1 cellular context compared by ENCODE assay signal in genomic region chr15:41230650-41231533, GRCh38.
TF ChIP-seq lines count a peak whose summit lies in the region.

Gene CHP1, plus strand, starts transcription at chr15:41231268. Its CDS starts 115 bp downstream, at chr15:41231383.
Gene EXD1, minus strand, starts transcription at chr15:41230757. Its CDS starts 4,182 bp downstream, at chr15:41226575.

TF ChIP-seq in HepG2, 621 proteins besides CTCF, POLR2A, EP300 and RAD21 (continued from another document and continues in another):
- peak; percentile 63; the same call in 1 of the 2 replicates for TF ChIP-seq ZBTB33 (CRISPR knock-in tag; IDR thresholded peaks at IDR 0.05)
- TF ChIP-seq AGO1 (IDR thresholded peaks at IDR 0.05; ENCODE audit: low read depth, low read length, poor library complexity, severe bottlenecking): no peak
- TF ChIP-seq POLR2G (IDR thresholded peaks at IDR 0.05; ENCODE audit: low read depth, low read length): peak; percentile 72; the same call in 1 of the 2 replicates
- peak; percentile 79 for TF ChIP-seq ZBTB46 (CRISPR knock-in tag; IDR thresholded peaks at IDR 0.05; ENCODE audit: borderline replicate concordance)
- peak; percentile 86 for TF ChIP-seq SNAPC2 (CRISPR knock-in tag; IDR thresholded peaks at IDR 0.05)
- TF ChIP-seq TOE1 (CRISPR knock-in tag; IDR thresholded peaks at IDR 0.05): peak; percentile 54; the same call in 1 of the 2 replicates
- no peak for TF ChIP-seq HNRNPH1 (optimal IDR thresholded peaks at IDR 0.05; ENCODE audit: low read depth, low read length)
- TF ChIP-seq POLR2AphosphoS5 (IDR thresholded peaks at IDR 0.05; ENCODE audit: low read depth, low read length): peak; percentile 82
- TF ChIP-seq ATF3 (CRISPR knock-in tag; IDR thresholded peaks at IDR 0.05): peak; percentile 21
- no peak for TF ChIP-seq FOXM1 (CRISPR knock-in tag; IDR thresholded peaks at IDR 0.05)
- TF ChIP-seq ELF3 (CRISPR knock-in tag; IDR thresholded peaks at IDR 0.05): peak; percentile 44; the same call in 1 of the 2 replicates
- TF ChIP-seq ARID3A (IDR thresholded peaks at IDR 0.05; ENCODE audit: low read depth, low read length): peak; percentile 17; the same call in 1 of the 2 replicates
- TF ChIP-seq SMAD1 (CRISPR knock-in tag; IDR thresholded peaks at IDR 0.05; ENCODE audit: borderline replicate concordance, low read depth): peak; percentile 87; the same call in 1 of the 2 replicates
- TF ChIP-seq MXD3 (CRISPR knock-in tag; IDR thresholded peaks at IDR 0.05): peak; percentile 85
- 0 out of 2 replicates have a peak, but pooled peaks have one; percentile 30 for TF ChIP-seq CEBPG (CRISPR knock-in tag; IDR thresholded peaks at IDR 0.05)
- no peak for TF ChIP-seq RAD51 (IDR thresholded peaks at IDR 0.05; ENCODE audit: borderline replicate concordance)
- peak; percentile 66; the same call in 1 of the 2 replicates for TF ChIP-seq ZNF235 (CRISPR knock-in tag; IDR thresholded peaks at IDR 0.05; ENCODE audit: borderline replicate concordance)
- peak; percentile 56; the same call in 1 of the 2 replicates for TF ChIP-seq GMEB2 (CRISPR knock-in tag; IDR thresholded peaks at IDR 0.05; ENCODE audit: low read depth)
- peak; percentile 93; the same call in 1 of the 2 replicates for TF ChIP-seq BRF2 (CRISPR knock-in tag; IDR thresholded peaks at IDR 0.05)
- TF ChIP-seq ZNF234 (CRISPR knock-in tag; conservative IDR thresholded peaks at IDR 0.05): peak; percentile 69; the same call in 1 of the 2 replicates
- TF ChIP-seq SATB2 (CRISPR knock-in tag; IDR thresholded peaks at IDR 0.05): 0 out of 2 replicates have a peak, but pooled peaks have one; percentile 44
- peak; percentile 80 for TF ChIP-seq IKZF5 (CRISPR knock-in tag; IDR thresholded peaks at IDR 0.05)
- no peak for TF ChIP-seq ZBTB21 (CRISPR knock-in tag; IDR thresholded peaks at IDR 0.05)
- TF ChIP-seq ZNF841 (CRISPR knock-in tag; IDR thresholded peaks at IDR 0.05; ENCODE audit: borderline replicate concordance): no peak
- no peak for TF ChIP-seq ZBTB1 (CRISPR knock-in tag; IDR thresholded peaks at IDR 0.05; ENCODE audit: borderline replicate concordance)
- TF ChIP-seq TAF15 (IDR thresholded peaks at IDR 0.05; ENCODE audit: low read depth, low read length, poor library complexity, severe bottlenecking): no peak
- peak; percentile 84 for TF ChIP-seq PRDM15 (CRISPR knock-in tag; IDR thresholded peaks at IDR 0.05)
- TF ChIP-seq ZNF292 (CRISPR knock-in tag; IDR thresholded peaks at IDR 0.05; ENCODE audit: borderline replicate concordance, low read depth): peak; percentile 80
- 0 out of 2 replicates have a peak, but pooled peaks have one; percentile 49 for TF ChIP-seq ZNF296 (CRISPR knock-in tag; conservative IDR thresholded peaks at IDR 0.05)
- TF ChIP-seq REST (IDR thresholded peaks at IDR 0.05; ENCODE audit: borderline replicate concordance in 1 of 2, low read depth in 1 of 2, low read length in 2 of 2): peak in 1 of 2 experiments; percentile 34; a peak in 1 of 4 replicates
- TF ChIP-seq CSRNP1 (CRISPR knock-in tag; IDR thresholded peaks at IDR 0.05): peak; percentile 85
- TF ChIP-seq ZNF432 (CRISPR knock-in tag; IDR thresholded peaks at IDR 0.05; ENCODE audit: borderline replicate concordance): no peak
- TF ChIP-seq TBL1XR1 (IDR thresholded peaks at IDR 0.05; ENCODE audit: borderline replicate concordance, low read length, partially characterized antibody): peak; percentile 31
- peak; percentile 38 for TF ChIP-seq PTBP1 (IDR thresholded peaks at IDR 0.05; ENCODE audit: low read depth, low read length, poor library complexity, severe bottlenecking)
- TF ChIP-seq ZNF576 (CRISPR knock-in tag; IDR thresholded peaks at IDR 0.05): 0 out of 2 replicates have a peak, but pooled peaks have one; percentile 52
- peak; percentile 47; the same call in 1 of the 2 replicates for TF ChIP-seq CAMTA2 (CRISPR knock-in tag; IDR thresholded peaks at IDR 0.05; ENCODE audit: borderline replicate concordance)
- TF ChIP-seq ZNF570 (CRISPR knock-in tag; IDR thresholded peaks at IDR 0.05; ENCODE audit: borderline replicate concordance): peak; percentile 87
